18 cellular contexts compared by ENCODE assay signal in genomic region chr22:37211075-37211852, GRCh38. TPM values are rescaled to one million over a fixed set of nuclear protein-coding genes. Genes with fewer than 3 reads are reported as not detected.
DNase-seq lines count a peak whose midpoint lies in the region; ATAC-seq and TF ChIP-seq lines count a peak whose summit lies in the region.
"Had no signal": no experiment of that assay in that cellular context is flagged by ENCODE, and none has a peak within 500 bp of the region (broad histone marks: within the 10 kb centered on the region; RNA-seq: fewer than 3 reads in every experiment).

No MANE protein-coding gene starts in this region.

- no peak for TF ChIP-seq CTCF in heart left ventricle (IDR thresholded peaks at IDR 0.05)
- no peak for TF ChIP-seq CTCF in brain (conservative IDR thresholded peaks at IDR 0.05)
- TF ChIP-seq CTCF in neural progenitor cell (IDR thresholded peaks at IDR 0.05): no peak
- no peak for TF ChIP-seq CTCF in GM13976 (IDR thresholded peaks at IDR 0.05; ENCODE audit: borderline replicate concordance, control extremely low read depth, extremely low read depth, insufficient read depth, missing control alignments)

- TF ChIP-seq POLR2A in heart left ventricle (IDR thresholded peaks at IDR 0.05): no peak

- H3K27me3 Mint-ChIP-seq in brain (peaks cover 6% of the 10 kb centered on the region), neural progenitor cell (ENCODE audit: insufficient read depth, low read depth) (peaks cover 15% of the 10 kb centered on the region)

- H3K4me1 ChIP-seq in heart left ventricle (peaks cover 0 to 7% (median 0%) of the 10 kb centered on the region in 12 donors), neural progenitor cell (peaks cover 29% of the 10 kb centered on the region)
- H3K4me1 ChIP-seq: psoas muscle had no signal

- H3K9ac ChIP-seq in neural progenitor cell: no peak overlapping the region

- peak overlapping the region; percentile 64 for H3K4me2 ChIP-seq in neural progenitor cell

- intact Hi-C loops in left cardiac atrium (cut with DNase I) (no loop called here), heart left ventricle (cut with DNase I) (no loop called here)

- H3K27ac Mint-ChIP-seq in brain (peak overlapping the region in 3 of 5 experiments; percentile 57 to 68 (median 66)), neural progenitor cell (peak overlapping the region; percentile 46)

- H3K27me3 ChIP-seq in heart left ventricle: peaks cover 0 to 30% (median 4%) of the 10 kb centered on the region in 9 donors
- no peaks in the 10 kb centered on the region for H3K27me3 ChIP-seq in neural progenitor cell

- ATAC-seq in left cardiac atrium: no peak
- no peak for ATAC-seq in heart left ventricle
- ATAC-seq: activated CD4-positive, CD25-positive, alpha-beta regulatory T cell treated with anti-CD3 and anti-CD28 coated beads, Interleukin-2, amount 50 U/mL, for 24 hours; psoas muscle had no signal

- in situ Hi-C loops in GM13976 (cut with MboI; ENCODE audit: low sequenced_read_pairs, unreplicated experiment): no loop called here

- H3K36me3 Mint-ChIP-seq in brain (no peaks in the 10 kb centered on the region), neural progenitor cell (no peaks in the 10 kb centered on the region)
- H3K36me3 Mint-ChIP-seq: CD8-positive, alpha-beta memory T cell had no signal

- no peaks in the 10 kb centered on the region for H3K79me2 ChIP-seq in neural progenitor cell (ENCODE audit: low read depth)

- H3K4me3 ChIP-seq in heart left ventricle (no peak overlapping the region), neural progenitor cell (no peak overlapping the region)
- H3K4me3 ChIP-seq: coronary artery, heart right ventricle, psoas muscle, suprapubic skin had no signal

- WGBS in heart left ventricle, 4 donors: 76 to 78% (median 77%) methylated on average over 16 to 23 of the region's 23 CpGs

- DNase-seq in left cardiac atrium: peak; percentile 16
- DNase-seq in heart left ventricle: no peak
- no peak for DNase-seq in neural progenitor cell (ENCODE audit: low spot score)
- DNase-seq in NCI-H1417 (lab: John Stamatoyannopoulos, UW): no peak
- no peak for DNase-seq in activated gamma-delta T cell treated with Interleukin-2 at 50 U/mL for 16 hours
- DNase-seq in NCI-H69 (lab: John Stamatoyannopoulos, UW): no peak
- no peak for DNase-seq in GM13976 (ENCODE audit: low spot score)
- DNase-seq: CD8-positive, alpha-beta memory T cell; heart right ventricle; KBM-7; NCI-H1694 treated with DMSO at 0.1 percent for 48 hours; NCI-H2227 treated with DMSO at 0.1 percent for 48 hours; T1000 had no signal

- H4K20me1 ChIP-seq in neural progenitor cell (ENCODE audit: low read depth): no peaks in the 10 kb centered on the region

- H2AFZ ChIP-seq in neural progenitor cell (replicated peaks): peak overlapping the region; percentile 88

- H3K27ac ChIP-seq in heart left ventricle (no peak overlapping the region), neural progenitor cell (no peak overlapping the region)
- H3K27ac ChIP-seq: coronary artery, heart right ventricle, psoas muscle, suprapubic skin had no signal

- H3K9me3 Mint-ChIP-seq in brain (no peaks in the 10 kb centered on the region), neural progenitor cell (no peaks in the 10 kb centered on the region)
- H3K9me3 Mint-ChIP-seq: CD8-positive, alpha-beta memory T cell had no signal

- H3K36me3 ChIP-seq in heart left ventricle (no peaks in the 10 kb centered on the region), neural progenitor cell (no peaks in the 10 kb centered on the region)
- H3K36me3 ChIP-seq: heart right ventricle, suprapubic skin had no signal

- H3K4me3 Mint-ChIP-seq in brain: no peak overlapping the region
- peak overlapping the region; percentile 18 for H3K4me3 Mint-ChIP-seq in neural progenitor cell
- H3K4me3 Mint-ChIP-seq: CD8-positive, alpha-beta memory T cell had no signal

- H3K4me1 Mint-ChIP-seq in brain: peaks cover 65% of the 10 kb centered on the region
- peaks cover 50% of the 10 kb centered on the region for H3K4me1 Mint-ChIP-seq in neural progenitor cell

- H3F3A ChIP-seq in neural progenitor cell (ENCODE audit: low read depth): peaks cover 5% of the 10 kb centered on the region

- no peaks in the 10 kb centered on the region for H3K9me3 ChIP-seq in heart left ventricle
- no peaks in the 10 kb centered on the region for H3K9me3 ChIP-seq in neural progenitor cell (ENCODE audit: low read depth)
- H3K9me3 ChIP-seq: heart right ventricle, psoas muscle, suprapubic skin had no signal

RNA-seq across cellular contexts. Expression of gene SSTR3, which starts 1.0 kb away (rescaled TPM):
- not detected for total RNA-seq in left cardiac atrium
- total RNA-seq in heart left ventricle: under 1 TPM in 1 of 9 donors, not detected in 8; 0.07 TPM
- polyA plus RNA-seq in heart left ventricle: not detected
- 1.6 TPM for polyA plus RNA-seq in brain (ENCODE audit: insufficient read depth, low read depth, low replicate concordance)
- 0.19 and 0.53 TPM in 2 replicates for total RNA-seq in neural progenitor cell (ENCODE audit: low replicate concordance)
- total RNA-seq: heart right ventricle, psoas muscle, suprapubic skin had no signal
- polyA plus RNA-seq: heart right ventricle had no signal

RNA-seq across cellular contexts. Expression of gene C1QTNF6, which starts 23.2 kb away (rescaled TPM):
- total RNA-seq in left cardiac atrium (1 to 10 TPM; 1.8 to 2.9 TPM), heart left ventricle (10 to 100 TPM in 1 of 9 donors, 1 to 10 TPM in 6, under 1 TPM in 2; 0.31 to 11.9 (median 1.4) TPM), neural progenitor cell (ENCODE audit: low replicate concordance) (7.2 and 12.2 TPM in 2 replicates)
- polyA plus RNA-seq in heart left ventricle (1 to 10 TPM in 1 of 2 donors, under 1 TPM in 1; 0.99 to 3.0 TPM), brain (ENCODE audit: insufficient read depth, low read depth, low replicate concordance) (4.9 TPM)

RNA-seq across cellular contexts. Expression of gene RAC2, which starts 32.8 kb away (rescaled TPM):
- total RNA-seq in left cardiac atrium: 10 to 100 TPM in 1 of 2 donors, 1 to 10 TPM in 1; 6.4 to 12.5 TPM
- 10 to 100 TPM in 2 of 9 donors, 1 to 10 TPM in 7; 1.4 to 60.5 (median 3.8) TPM for total RNA-seq in heart left ventricle
- polyA plus RNA-seq in heart left ventricle: 1 to 10 TPM; 1.3 to 4.6 TPM
- polyA plus RNA-seq in brain (ENCODE audit: insufficient read depth, low read depth, low replicate concordance): 3.3 TPM
- total RNA-seq in neural progenitor cell (ENCODE audit: low replicate concordance): 1.7 and 2.1 TPM in 2 replicates
